ENCODE assay signal across 11 cellular contexts in the genomic region with DNA sequence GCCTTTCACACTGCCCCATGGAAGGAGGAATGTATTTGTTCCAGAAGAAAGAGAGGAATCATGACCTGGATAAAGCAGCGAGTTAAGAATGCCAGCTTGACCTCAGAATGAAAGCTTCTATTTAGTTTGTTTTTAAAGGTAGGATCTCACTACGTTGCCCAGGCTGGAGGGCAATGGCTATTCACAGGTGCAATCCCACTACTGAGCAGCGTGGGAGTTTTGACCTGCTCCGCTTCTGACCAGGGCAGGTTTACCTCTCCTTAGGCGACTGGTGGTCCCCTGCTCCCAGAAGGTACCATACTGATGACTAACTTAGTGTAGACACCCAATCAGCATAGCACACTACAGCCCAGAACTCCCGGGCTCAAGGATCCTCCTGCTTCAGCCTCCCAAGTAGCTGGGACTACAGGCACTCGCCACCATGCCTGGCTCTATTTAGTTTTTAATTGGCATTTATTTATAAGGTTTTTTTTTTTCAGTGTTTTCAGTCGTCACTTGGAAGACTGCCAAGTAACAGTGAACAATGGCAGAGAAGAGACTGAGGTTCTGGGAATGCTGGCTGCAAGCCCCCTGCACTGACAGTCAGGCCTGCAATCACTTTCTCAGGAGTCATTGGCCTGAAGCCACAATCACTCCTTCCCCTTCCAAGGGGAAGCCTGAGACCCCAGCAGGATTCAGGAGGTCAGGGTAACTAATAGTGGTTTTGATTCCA.
DNase-seq lines count a peak whose midpoint lies in the region; ATAC-seq and TF ChIP-seq lines count a peak whose summit lies in the region.
"Had no signal": no experiment of that assay in that cellular context is flagged by ENCODE, and none has a peak within 500 bp of the region (broad histone marks: within the 10 kb centered on the region; RNA-seq: fewer than 3 reads in every experiment).

No MANE protein-coding gene starts in this region.

- peaks cover 16% of the 10 kb centered on the region for H3K36me3 Mint-ChIP-seq in T-helper 1 cell treated with Interleukin-12 subunit alpha and Interleukin-12 subunit beta and Interleukin-4 antibody, amounts not matched to agents 30 μg/mL and 1 μg/mL, for 36 hours (ENCODE audit: low read depth)
- H3K36me3 Mint-ChIP-seq in HFFc6 (ENCODE audit: low read depth) = peaks cover 20% of the 10 kb centered on the region
- H3K36me3 Mint-ChIP-seq in activated T-helper 1 cell treated with anti-CD3 and anti-CD28 coated beads, Interleukin-12 subunit alpha, Interleukin-12 subunit beta, Interleukin-2, Interleukin-4 antibody, amounts not matched to agents 30 ng/mL and 10 ng/mL and 1 ng/mL, durations not matched to agents 14 hours and 24 hours and 36 hours (ENCODE audit: low read depth) = peaks cover 28% of the 10 kb centered on the region

- no peaks in the 10 kb centered on the region for H3K27me3 Mint-ChIP-seq in T-helper 1 cell treated with Interleukin-12 subunit alpha and Interleukin-12 subunit beta and Interleukin-4 antibody, amounts not matched to agents 30 μg/mL and 1 μg/mL, for 36 hours (ENCODE audit: low read depth)
- H3K27me3 Mint-ChIP-seq in HFFc6 (ENCODE audit: insufficient read depth) = no peaks in the 10 kb centered on the region
- H3K27me3 Mint-ChIP-seq in activated T-helper 1 cell treated with anti-CD3 and anti-CD28 coated beads, Interleukin-12 subunit alpha, Interleukin-12 subunit beta, Interleukin-2, Interleukin-4 antibody, amounts not matched to agents 30 ng/mL and 10 ng/mL and 1 ng/mL, durations not matched to agents 14 hours and 24 hours and 36 hours (ENCODE audit: insufficient read depth) = no peaks in the 10 kb centered on the region

- H3K27me3 ChIP-seq in layer of hippocampus (ENCODE audit: control insufficient read depth, insufficient read depth, low read length) (no peaks in the 10 kb centered on the region), testis (no peaks in the 10 kb centered on the region)

- H3K4me1 Mint-ChIP-seq in T-helper 1 cell treated with Interleukin-12 subunit alpha and Interleukin-12 subunit beta and Interleukin-4 antibody, amounts not matched to agents 30 μg/mL and 1 μg/mL, for 36 hours (ENCODE audit: low read depth) = peaks cover 3% of the 10 kb centered on the region
- no peaks in the 10 kb centered on the region for H3K4me1 Mint-ChIP-seq in HFFc6 (ENCODE audit: low read depth)
- H3K4me1 Mint-ChIP-seq in activated T-helper 1 cell treated with anti-CD3 and anti-CD28 coated beads, Interleukin-12 subunit alpha, Interleukin-12 subunit beta, Interleukin-2, Interleukin-4 antibody, amounts not matched to agents 30 ng/mL and 10 ng/mL and 1 ng/mL, durations not matched to agents 14 hours and 24 hours and 36 hours (ENCODE audit: low read depth) = no peaks in the 10 kb centered on the region
- H3K4me1 Mint-ChIP-seq: immature natural killer cell had no signal

- WGBS in testis, 2 donors = 81 to 87% methylated on average over 8 of the region's 8 CpGs

- H3K27ac ChIP-seq in VCaP = peak overlapping the region; percentile 9; the same call in 1 of the 2 replicates
- peak overlapping the region; percentile 58 for H3K27ac ChIP-seq in layer of hippocampus (ENCODE audit: low read depth, low read length)
- peak overlapping the region; percentile 89 to 91 for H3K27ac ChIP-seq in testis

- H3K4me1 ChIP-seq in testis = peaks cover 32% of the 10 kb centered on the region

- H3K4me3 Mint-ChIP-seq in T-helper 1 cell treated with Interleukin-12 subunit alpha and Interleukin-12 subunit beta and Interleukin-4 antibody, amounts not matched to agents 30 μg/mL and 1 μg/mL, for 36 hours = no peak overlapping the region
- H3K4me3 Mint-ChIP-seq in HFFc6 = no peak overlapping the region
- H3K4me3 Mint-ChIP-seq in activated T-helper 1 cell treated with anti-CD3 and anti-CD28 coated beads, Interleukin-12 subunit alpha, Interleukin-12 subunit beta, Interleukin-2, Interleukin-4 antibody, amounts not matched to agents 30 ng/mL and 10 ng/mL and 1 ng/mL, durations not matched to agents 14 hours and 24 hours and 36 hours = no peak overlapping the region
- H3K4me3 Mint-ChIP-seq: immature natural killer cell had no signal

- TF ChIP-seq CTCF in VCaP (conservative IDR thresholded peaks at IDR 0.05) = no peak
- TF ChIP-seq CTCF in testis (IDR thresholded peaks at IDR 0.05) = no peak
- TF ChIP-seq CTCF in HFFc6 (IDR thresholded peaks at IDR 0.05) = no peak

- intact Hi-C loops in testis (cut with DNase I; ENCODE audit: low total_unique reads) = no loop called here
- intact Hi-C loops in activated T-helper 1 cell treated with anti-CD3 and anti-CD28 coated beads, Interleukin-12 subunit alpha, Interleukin-12 subunit beta, Interleukin-2, Interleukin-4 antibody, amounts not matched to agents 30 ng/mL and 10 ng/mL and 1 ng/mL, durations not matched to agents 14 hours and 24 hours and 36 hours (cut with micrococcal nuclease) = no loop called here

- no peaks in the 10 kb centered on the region for H3K9me3 ChIP-seq in testis

- no peak overlapping the region for H3K4me3 ChIP-seq in testis

- no peaks in the 10 kb centered on the region for H3K9me3 Mint-ChIP-seq in T-helper 1 cell treated with Interleukin-12 subunit alpha and Interleukin-12 subunit beta and Interleukin-4 antibody, amounts not matched to agents 30 μg/mL and 1 μg/mL, for 36 hours
- no peaks in the 10 kb centered on the region for H3K9me3 Mint-ChIP-seq in HFFc6
- H3K9me3 Mint-ChIP-seq in activated T-helper 1 cell treated with anti-CD3 and anti-CD28 coated beads, Interleukin-12 subunit alpha, Interleukin-12 subunit beta, Interleukin-2, Interleukin-4 antibody, amounts not matched to agents 30 ng/mL and 10 ng/mL and 1 ng/mL, durations not matched to agents 14 hours and 24 hours and 36 hours = no peaks in the 10 kb centered on the region
- H3K9me3 Mint-ChIP-seq: immature natural killer cell had no signal

- peak overlapping the region; percentile 41 for H3K27ac Mint-ChIP-seq in T-helper 1 cell treated with Interleukin-12 subunit alpha and Interleukin-12 subunit beta and Interleukin-4 antibody, amounts not matched to agents 30 μg/mL and 1 μg/mL, for 36 hours
- H3K27ac Mint-ChIP-seq in HFFc6 = no peak overlapping the region
- H3K27ac Mint-ChIP-seq in activated T-helper 1 cell treated with anti-CD3 and anti-CD28 coated beads, Interleukin-12 subunit alpha, Interleukin-12 subunit beta, Interleukin-2, Interleukin-4 antibody, amounts not matched to agents 30 ng/mL and 10 ng/mL and 1 ng/mL, durations not matched to agents 14 hours and 24 hours and 36 hours = no peak overlapping the region

- H3K36me3 ChIP-seq in testis (ENCODE audit: low read depth, missing control alignments) = no peaks in the 10 kb centered on the region

- no peak for DNase-seq in T-helper 1 cell
- DNase-seq in testis = no peak
- no peak for DNase-seq in HFFc6
- DNase-seq in activated T-helper 1 cell treated with anti-CD3 and anti-CD28 coated beads, Interleukin-12 subunit alpha, Interleukin-12 subunit beta, Interleukin-2, Interleukin-4 antibody, amounts not matched to agents 30 ng/mL and 10 ng/mL and 1 ng/mL, durations not matched to agents 14 hours and 24 hours and 36 hours (ENCODE audit: low spot score) = no peak
- DNase-seq: activated gamma-delta T cell treated with Interleukin-2 at 50 U/mL for 16 hours, immature natural killer cell, NCI-H510A had no signal

- TF ChIP-seq POLR2A in testis (IDR thresholded peaks at IDR 0.05) = no peak

- ATAC-seq in GM21390 (IDR thresholded peaks at IDR 0.05; ENCODE audit: unreplicated experiment) = no peak

Comparison
In these comparisons a context has a peak if more than half of its experiments do, and no peak if none do; other contexts are left out.
1. H3K27ac ChIP-seq: peak in every context shown above with its lines; median percentile 90 in testis; 58 in layer of hippocampus; 9 in VCaP.